In genomic region chr17:36728030-36728991, GRCh38 we compare ENCODE assay signal across 13 cellular contexts.
A peak's percentile ranks its signal among the peaks of the same experiment; 100 is the strongest.
DNase-seq lines count a peak whose midpoint lies in the region; ATAC-seq and TF ChIP-seq lines count a peak whose summit lies in the region.
"Had no signal": no experiment of that assay in that cellular context is flagged by ENCODE, and none has a peak within 500 bp of the region (broad histone marks: within the 10 kb centered on the region; RNA-seq: fewer than 3 reads in every experiment).

No MANE protein-coding gene starts in this region.

- WGBS in heart left ventricle, 4 donors, result 5 to 10% (median 6%) methylated on average over 29 to 30 of the region's 30 CpGs

- POLR2A ChIA-PET in naive thymus-derived CD4-positive, alpha-beta T cell (lab: Charles Lee), result interaction anchor here (1.4 kb wide), 1 partner anchor 23 kb away, joined by 4 read pairs; no protein-coding TSS in a partner anchor

- peak in 1 of 3 donors; percentile 16 for DNase-seq in CD4-positive, CD25-positive, alpha-beta regulatory T cell
- DNase-seq in activated T-cell treated with anti-CD3 and anti-CD28 coated beads for 48 hours (ENCODE audit: low read depth) (peak; percentile 27), heart left ventricle (no peak), NCI-H1694 (lab: John Stamatoyannopoulos, UW) (no peak), NCI-H748 (lab: John Stamatoyannopoulos, UW; ENCODE audit: unreplicated experiment) (no peak)
- DNase-seq in naive thymus-derived CD4-positive, alpha-beta T cell, result peak in 4 of 9 donors; percentile 10 to 31 (median 16)
- DNase-seq: dermis blood vessel endothelial cell, IMR-90, NCI-H748 treated with DMSO at 0.1 percent for 48 hours had no signal

- H3K9ac ChIP-seq in Loucy (ENCODE audit: low read depth, low read length, poor library complexity, severe bottlenecking), result peak overlapping the region; percentile 74

- H3K36me3 ChIP-seq in CD4-positive, CD25-positive, alpha-beta regulatory T cell (ENCODE audit: control insufficient read depth, insufficient read depth, low read length), result no peaks in the 10 kb centered on the region
- H3K36me3 ChIP-seq in Loucy (ENCODE audit: insufficient read depth, low read length), result no peaks in the 10 kb centered on the region
- H3K36me3 ChIP-seq in naive thymus-derived CD4-positive, alpha-beta T cell (ENCODE audit: control insufficient read depth in 2 of 3, insufficient read depth in 3 of 3, low read length in 3 of 3), result no peaks in the 10 kb centered on the region
- no peaks in the 10 kb centered on the region for H3K36me3 ChIP-seq in heart left ventricle
- H3K36me3 ChIP-seq: thoracic aorta had no signal

- H2AFZ ChIP-seq in Loucy (ENCODE audit: low read length), result peak overlapping the region; percentile 65; the same call in 1 of the 2 replicates

- peak overlapping the region; percentile 86 for H3K4me2 ChIP-seq in Loucy (ENCODE audit: low read depth, low read length, poor library complexity, severe bottlenecking)

- peaks cover 17 to 67% (median 37%) of the 10 kb centered on the region in 4 donors for H3K4me1 Mint-ChIP-seq in CD4-positive, CD25-positive, alpha-beta regulatory T cell
- H3K4me1 Mint-ChIP-seq in naive thymus-derived CD4-positive, alpha-beta T cell, result peaks cover 40 to 61% (median 56%) of the 10 kb centered on the region in 7 donors

- no peak for TF ChIP-seq POLR2A in heart left ventricle (IDR thresholded peaks at IDR 0.05)

- TF ChIP-seq CTCF in Loucy (conservative IDR thresholded peaks at IDR 0.05; ENCODE audit: low read length) (no peak), heart left ventricle (IDR thresholded peaks at IDR 0.05) (no peak)

- H3K4me3 Mint-ChIP-seq in CD4-positive, CD25-positive, alpha-beta regulatory T cell, result peak overlapping the region; percentile 36 to 83 (median 68)
- peak overlapping the region; percentile 52 to 83 (median 75) for H3K4me3 Mint-ChIP-seq in naive thymus-derived CD4-positive, alpha-beta T cell

- intact Hi-C loops in naive thymus-derived CD4-positive, alpha-beta T cell (cut with micrococcal nuclease), result no loop called here
- intact Hi-C loops in heart left ventricle (cut with DNase I), result no loop called here

- H3K27me3 ChIP-seq in CD4-positive, CD25-positive, alpha-beta regulatory T cell (ENCODE audit: control insufficient read depth, insufficient read depth, low read length), result no peaks in the 10 kb centered on the region
- H3K27me3 ChIP-seq in Loucy (ENCODE audit: insufficient read depth, low read length, poor library complexity, severe bottlenecking) (no peaks in the 10 kb centered on the region), heart left ventricle (peaks cover 13 to 71% (median 44%) of the 10 kb centered on the region in 9 donors)
- no peaks in the 10 kb centered on the region for H3K27me3 ChIP-seq in naive thymus-derived CD4-positive, alpha-beta T cell (ENCODE audit: control insufficient read depth in 2 of 2, insufficient read depth in 2 of 2, low read length in 2 of 2)

- H3K9me2 ChIP-seq in Loucy (replicated peaks; ENCODE audit: low read depth, low read length), result no peaks in the 10 kb centered on the region

- CTCF ChIA-PET in naive thymus-derived CD4-positive, alpha-beta T cell (lab: Charles Lee), result no interaction called here

- peak overlapping the region; percentile 37 for H3K4me3 ChIP-seq in CD4-positive, CD25-positive, alpha-beta regulatory T cell (ENCODE audit: low read depth, low read length)
- H3K4me3 ChIP-seq in Loucy (ENCODE audit: low read length, poor library complexity, severe bottlenecking) (peak overlapping the region; percentile 70), heart left ventricle (no peak overlapping the region)
- H3K4me3 ChIP-seq in naive thymus-derived CD4-positive, alpha-beta T cell (ENCODE audit: low read length), result peak overlapping the region; percentile 36
- H3K4me3 ChIP-seq: thoracic aorta had no signal

- no peaks in the 10 kb centered on the region for H3K36me3 Mint-ChIP-seq in CD4-positive, CD25-positive, alpha-beta regulatory T cell
- peaks cover 0 to 9% (median 0%) of the 10 kb centered on the region in 5 donors for H3K36me3 Mint-ChIP-seq in naive thymus-derived CD4-positive, alpha-beta T cell

- H3K9me3 ChIP-seq in CD4-positive, CD25-positive, alpha-beta regulatory T cell (ENCODE audit: control insufficient read depth in 2 of 2, low read length in 2 of 2), result no peaks in the 10 kb centered on the region
- H3K9me3 ChIP-seq in Loucy (ENCODE audit: insufficient read depth, low read depth, low read length), result no peaks in the 10 kb centered on the region
- H3K9me3 ChIP-seq in naive thymus-derived CD4-positive, alpha-beta T cell (ENCODE audit: control insufficient read depth in 2 of 3, low read length in 3 of 3), result no peaks in the 10 kb centered on the region
- H3K9me3 ChIP-seq in heart left ventricle, result no peaks in the 10 kb centered on the region
- H3K9me3 ChIP-seq: thoracic aorta had no signal

- ATAC-seq in CD4-positive, CD25-positive, alpha-beta regulatory T cell (ENCODE audit: low read depth in 2 of 2), result no peak
- no peak for ATAC-seq in naive thymus-derived CD4-positive, alpha-beta T cell
- ATAC-seq in heart left ventricle (no peak), GM19463 (IDR thresholded peaks at IDR 0.05; ENCODE audit: unreplicated experiment) (no peak)

- no peaks in the 10 kb centered on the region for H3K79me2 ChIP-seq in Loucy (ENCODE audit: insufficient read depth, low read length)

- no peaks in the 10 kb centered on the region for H4K20me1 ChIP-seq in Loucy (ENCODE audit: insufficient read depth, low read length, poor library complexity, severe bottlenecking)

- peaks cover 17% of the 10 kb centered on the region for H3F3A ChIP-seq in Loucy (ENCODE audit: low read depth)

- peaks cover 8% of the 10 kb centered on the region for H3K27me3 Mint-ChIP-seq in CD4-positive, CD25-positive, alpha-beta regulatory T cell
- peaks cover 0 to 14% (median 13%) of the 10 kb centered on the region in 5 donors for H3K27me3 Mint-ChIP-seq in naive thymus-derived CD4-positive, alpha-beta T cell

- peaks cover 48% of the 10 kb centered on the region for H3K4me1 ChIP-seq in CD4-positive, CD25-positive, alpha-beta regulatory T cell (ENCODE audit: control insufficient read depth, insufficient read depth, low read length, poor library complexity, severe bottlenecking)
- peaks cover 91% of the 10 kb centered on the region for H3K4me1 ChIP-seq in Loucy (ENCODE audit: insufficient read depth, low read length, poor library complexity, severe bottlenecking)
- H3K4me1 ChIP-seq in naive thymus-derived CD4-positive, alpha-beta T cell (ENCODE audit: control insufficient read depth in 2 of 2, insufficient read depth in 2 of 2, low read length in 2 of 2), result peaks cover 6 to 46% of the 10 kb centered on the region in 2 donors
- H3K4me1 ChIP-seq in heart left ventricle, result peaks cover 0 to 7% (median 0%) of the 10 kb centered on the region in 12 donors

- H3K27ac ChIP-seq in CD4-positive, CD25-positive, alpha-beta regulatory T cell (ENCODE audit: insufficient read depth, low read length, poor library complexity, severe bottlenecking), result no peak overlapping the region
- no peak overlapping the region for H3K27ac ChIP-seq in naive thymus-derived CD4-positive, alpha-beta T cell (ENCODE audit: low read depth, low read length)
- no peak overlapping the region for H3K27ac ChIP-seq in heart left ventricle
- H3K27ac ChIP-seq: C4-2B, thoracic aorta had no signal

- peaks cover 0 to 2% (median 0%) of the 10 kb centered on the region in 7 donors for H3K9me3 Mint-ChIP-seq in CD4-positive, CD25-positive, alpha-beta regulatory T cell
- peaks cover 0 to 3% (median 0%) of the 10 kb centered on the region in 11 donors for H3K9me3 Mint-ChIP-seq in naive thymus-derived CD4-positive, alpha-beta T cell

- peak overlapping the region; percentile 59 to 98 (median 91) for H3K27ac Mint-ChIP-seq in CD4-positive, CD25-positive, alpha-beta regulatory T cell
- peak overlapping the region; percentile 22 to 93 (median 72) for H3K27ac Mint-ChIP-seq in naive thymus-derived CD4-positive, alpha-beta T cell

Comparison
In these comparisons a context has a peak if more than half of its experiments do, and no peak if none do; other contexts are left out.
1. H3K4me3 ChIP-seq: peak in CD4-positive, CD25-positive, alpha-beta regulatory T cell (single experiment), Loucy (single experiment) and naive thymus-derived CD4-positive, alpha-beta T cell (single experiment); none in heart left ventricle (0 of 12).